In the genomic region with DNA sequence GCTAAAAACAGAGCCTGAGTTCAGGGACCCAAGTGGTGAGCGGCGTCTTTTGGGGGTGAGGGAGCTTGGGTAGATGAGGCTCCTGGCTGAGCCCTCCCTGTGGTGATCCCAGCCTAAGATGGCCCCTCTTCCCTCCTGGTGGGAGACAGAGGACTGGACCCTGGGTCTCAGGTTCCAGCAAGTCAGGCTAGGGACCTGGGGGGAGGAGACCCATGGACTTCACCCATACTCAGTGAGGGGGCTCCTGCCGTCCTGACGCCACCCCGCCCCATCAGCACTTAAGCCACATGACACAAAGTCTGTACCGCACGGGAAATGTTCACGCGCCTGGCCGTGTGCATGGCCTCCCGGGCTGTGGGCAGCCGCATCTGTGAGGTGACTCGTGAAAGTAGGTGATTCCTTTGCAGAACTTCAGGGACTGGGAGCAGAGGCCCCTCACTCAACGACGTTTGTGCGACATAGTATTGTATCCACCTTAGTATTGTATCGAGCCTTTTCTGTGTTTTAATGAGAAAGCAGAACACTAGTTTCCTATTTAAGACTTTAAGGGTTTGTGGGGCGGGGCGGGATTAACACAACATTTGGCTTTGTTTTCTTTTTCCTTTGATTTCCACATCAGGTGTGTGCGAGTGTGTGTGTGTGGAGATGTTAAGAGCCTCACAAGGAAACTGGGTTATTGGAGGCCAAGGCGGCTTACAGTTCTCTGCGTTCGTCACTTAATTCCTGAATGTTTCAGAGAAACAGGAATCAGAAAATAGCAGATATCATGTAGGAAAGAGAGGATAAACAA, we compare ENCODE assay signal across 1 cellular context.
TF ChIP-seq lines count a peak whose summit lies in the region.

No MANE protein-coding gene starts in this region.

TF ChIP-seq in HepG2, 621 proteins besides CTCF, POLR2A, EP300 and RAD21:
- TF ChIP-seq AGO2 (optimal IDR thresholded peaks at IDR 0.05; ENCODE audit: low read depth, low read length), result peak; percentile 66
- no peak for TF ChIP-seq MEIS1 (CRISPR knock-in tag; IDR thresholded peaks at IDR 0.05; ENCODE audit: borderline replicate concordance)
